Comparison of ENCODE assay signal across 9 cellular contexts in the genomic region with DNA sequence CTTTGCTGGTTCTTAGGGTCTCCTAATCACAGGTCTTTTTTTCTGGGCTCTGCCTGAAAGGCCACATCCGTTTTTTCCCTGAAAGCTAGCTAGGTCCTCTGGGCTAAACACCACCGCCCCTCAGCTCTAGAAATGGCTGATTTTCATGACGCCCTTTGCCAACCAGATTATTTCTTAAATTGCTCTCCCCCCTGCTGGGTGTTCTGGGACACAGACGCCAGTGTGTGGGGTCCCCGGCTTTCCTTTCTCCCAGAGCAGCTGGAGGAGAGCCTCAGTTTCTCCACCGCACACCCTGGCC. TPM values are rescaled to one million over a fixed set of nuclear protein-coding genes. Genes with fewer than 3 reads are reported as not detected.
A peak's percentile ranks its signal among the peaks of the same experiment; 100 is the strongest.
DNase-seq lines count a peak whose midpoint lies in the region; FAIRE-seq and TF ChIP-seq lines count a peak whose summit lies in the region.
"Had no signal": no experiment of that assay in that cellular context is flagged by ENCODE, and none has a peak within 500 bp of the region (broad histone marks: within the 10 kb centered on the region; RNA-seq: fewer than 3 reads in every experiment).

No MANE protein-coding gene starts in this region.

- no peak overlapping the region for H2AFZ ChIP-seq in Karpas-422 (ENCODE audit: low read length)

- no peaks in the 10 kb centered on the region for H3K9me2 ChIP-seq in Karpas-422 (replicated peaks; ENCODE audit: insufficient read depth, low read length)

- H3K9me3 ChIP-seq in ES-I3 (ENCODE audit: control insufficient read depth, insufficient read depth, low read length), result no peaks in the 10 kb centered on the region
- H3K9me3 ChIP-seq in SJCRH30 (replicated peaks), result no peaks in the 10 kb centered on the region
- H3K9me3 ChIP-seq in Karpas-422 (ENCODE audit: low read length), result no peaks in the 10 kb centered on the region

- peak in 1 of 2 experiments; percentile 33 for DNase-seq in SJCRH30
- DNase-seq in fibroblast of pulmonary artery (ENCODE audit: low read depth), result peak; percentile 45
- DNase-seq in progenitor cell of endocrine pancreas (ENCODE audit: low spot score, unreplicated experiment), result no peak
- DNase-seq in Karpas-422, result no peak
- no peak for DNase-seq in KG1 (lab: John Stamatoyannopoulos, UW)
- DNase-seq in RPMI8226, result no peak
- DNase-seq in GM19239 (ENCODE audit: insufficient read length, low spot score), result no peak

- H3K4me1 ChIP-seq in ES-I3 (ENCODE audit: insufficient read depth, low read length) (peaks cover 31% of the 10 kb centered on the region), SJCRH30 (peaks cover 25% of the 10 kb centered on the region), Karpas-422 (ENCODE audit: low read length) (peaks cover 37% of the 10 kb centered on the region)

- H3K27me3 ChIP-seq in SJCRH30 (no peaks in the 10 kb centered on the region), Karpas-422 (ENCODE audit: low read length) (no peaks in the 10 kb centered on the region)

- H3K4me3 ChIP-seq in SJCRH30 (peak overlapping the region; percentile 47), fibroblast of pulmonary artery (replicated peaks; ENCODE audit: low read depth, low read length) (peak overlapping the region; percentile 32), Karpas-422 (ENCODE audit: low read length) (no peak overlapping the region)
- H3K4me3 ChIP-seq: K562 had no signal

- H3K36me3 ChIP-seq in ES-I3 (ENCODE audit: insufficient read depth, low read length) (no peaks in the 10 kb centered on the region), SJCRH30 (no peaks in the 10 kb centered on the region), Karpas-422 (ENCODE audit: insufficient read depth, low read length) (no peaks in the 10 kb centered on the region)

- peaks cover 55% of the 10 kb centered on the region for H3K27me3 Mint-ChIP-seq in progenitor cell of endocrine pancreas

- no peaks in the 10 kb centered on the region for H3K9me3 Mint-ChIP-seq in progenitor cell of endocrine pancreas (ENCODE audit: low read depth)

- H3K9ac ChIP-seq in ES-I3 (ENCODE audit: low read depth, low read length) (peak overlapping the region; percentile 49; the same call in 1 of the 2 replicates), Karpas-422 (ENCODE audit: low read length) (no peak overlapping the region)

- TF ChIP-seq CTCF in fibroblast of pulmonary artery (IDR thresholded peaks at IDR 0.05; ENCODE audit: low read length, missing control alignments) (no peak), progenitor cell of endocrine pancreas (IDR thresholded peaks at IDR 0.05; ENCODE audit: unreplicated experiment) (no peak)

- no peak overlapping the region for H3K27ac ChIP-seq in SJCRH30
- no peak overlapping the region for H3K27ac ChIP-seq in Karpas-422 (ENCODE audit: low read length)

- H3K4me3 Mint-ChIP-seq in progenitor cell of endocrine pancreas (ENCODE audit: low read depth), result peak overlapping the region; percentile 66

- peaks cover 15% of the 10 kb centered on the region for H3K4me1 Mint-ChIP-seq in progenitor cell of endocrine pancreas (ENCODE audit: low read depth)

- peak overlapping the region; percentile 37 for H3K27ac Mint-ChIP-seq in progenitor cell of endocrine pancreas

- H3K4me2 ChIP-seq in Karpas-422 (ENCODE audit: low read depth, low read length, poor library complexity, severe bottlenecking), result no peak overlapping the region

- no peaks in the 10 kb centered on the region for H3K79me2 ChIP-seq in Karpas-422 (ENCODE audit: low read length)

- FAIRE-seq in GM19239 (lab: Jason Lieb, UNC), result no peak
- FAIRE-seq: K562 had no signal

- no peaks in the 10 kb centered on the region for H3K36me3 Mint-ChIP-seq in progenitor cell of endocrine pancreas (ENCODE audit: insufficient read depth)

- no peaks in the 10 kb centered on the region for H4K20me1 ChIP-seq in Karpas-422 (ENCODE audit: insufficient read depth, low read depth, low read length)

RNA-seq across cellular contexts. Expression of a gene that starts 45.3 kb away (rescaled TPM):
- 223 and 224 TPM in 2 replicates for total RNA-seq in SJCRH30 (2014; rRNA removed; shearing (Covaris generic))
- 6.0 and 6.6 TPM in 2 replicates for total RNA-seq in progenitor cell of endocrine pancreas
- 13.1 and 36.3 TPM in 2 replicates for total RNA-seq in Karpas-422 (2014; rRNA removed; shearing (Covaris generic); ENCODE audit: low replicate concordance)

RNA-seq across cellular contexts. Expression of a gene that starts 49.6 kb away (rescaled TPM):
- total RNA-seq in SJCRH30 (2014; rRNA removed; shearing (Covaris generic)), result 803 and 887 TPM in 2 replicates
- total RNA-seq in progenitor cell of endocrine pancreas, result 134 and 145 TPM in 2 replicates
- total RNA-seq in Karpas-422 (2014; rRNA removed; shearing (Covaris generic); ENCODE audit: low replicate concordance), result 10.9 and 14.2 TPM in 2 replicates
